10 cellular contexts compared by ENCODE assay signal in the genomic region with DNA sequence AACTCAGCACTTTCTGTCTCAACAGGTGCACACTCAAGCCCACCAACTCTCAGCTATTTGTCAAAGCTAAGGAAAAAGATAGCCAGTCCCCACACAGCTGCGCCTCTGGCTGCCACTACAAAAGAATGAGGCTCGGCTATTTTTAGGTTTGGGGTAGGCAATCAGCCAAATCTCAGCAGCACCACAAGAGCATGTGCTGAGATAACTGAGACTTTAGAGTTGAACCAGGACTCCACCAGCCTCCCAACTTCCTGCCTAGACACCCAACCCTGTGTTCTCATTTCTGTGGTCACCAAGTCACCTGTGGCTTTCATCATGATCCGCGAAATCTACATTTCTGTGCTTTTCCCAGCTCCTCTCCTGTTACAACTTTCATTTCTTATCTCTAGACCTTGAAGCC. TPM values are rescaled to one million over a fixed set of nuclear protein-coding genes. Genes with fewer than 3 reads are reported as not detected.
A peak's percentile ranks its signal among the peaks of the same experiment; 100 is the strongest.
DNase-seq lines count a peak whose midpoint lies in the region; ATAC-seq and TF ChIP-seq lines count a peak whose summit lies in the region.
"Had no signal": no experiment of that assay in that cellular context is flagged by ENCODE, and none has a peak within 500 bp of the region (broad histone marks: within the 10 kb centered on the region; RNA-seq: fewer than 3 reads in every experiment).

No MANE protein-coding gene starts in this region.

- H3K4me3 ChIP-seq in brain microvascular endothelial cell (ENCODE audit: low read depth, low read length) (no peak overlapping the region), aorta (ENCODE audit: low read length in 2 of 2) (no peak overlapping the region)

- H3K4me1 ChIP-seq in aorta (ENCODE audit: control insufficient read depth in 1 of 2, insufficient read depth in 2 of 2, low read length in 2 of 2): no peaks in the 10 kb centered on the region

- no peak overlapping the region for H3K27ac ChIP-seq in brain microvascular endothelial cell
- H3K27ac ChIP-seq in aorta (ENCODE audit: low read depth in 1 of 2, low read length in 2 of 2): peak overlapping the region in 1 of 2 donors; percentile 57

- H3K36me3 ChIP-seq in brain microvascular endothelial cell (replicated peaks): no peaks in the 10 kb centered on the region
- no peaks in the 10 kb centered on the region for H3K36me3 ChIP-seq in aorta (ENCODE audit: control insufficient read depth in 1 of 2, insufficient read depth in 2 of 2, low read length in 1 of 2)

- intact Hi-C loops in Right ventricle myocardium superior (cut with DNase I) (no loop called here), cardiac septum (cut with DNase I) (no loop called here), aorta (cut with DNase I) (no loop called here)

- 1 to 20% methylated on average over 4 of the region's 4 CpGs for WGBS in aorta, 2 donors

- DNase-seq in Right ventricle myocardium superior: peak; percentile 39
- DNase-seq in cardiac septum (ENCODE audit: low spot score): no peak
- DNase-seq in brain microvascular endothelial cell: peak; percentile 77
- DNase-seq in medulla oblongata (ENCODE audit: extremely low spot score): peak; percentile 19
- peak; percentile 34 to 52 for DNase-seq in aorta
- DNase-seq in NCI-H774 (lab: John Stamatoyannopoulos, UW): no peak
- DNase-seq: small intestine; stimulated activated naive CD4-positive, alpha-beta T cell treated with Interleukin-2 at 50 U/mL for 16 hours had no signal

- ATAC-seq in Right ventricle myocardium superior (ENCODE audit: poor library complexity): peak; percentile 90
- ATAC-seq in aorta (ENCODE audit: low FRiP score): peak; percentile 52
- no peak for ATAC-seq in GM18868 (IDR thresholded peaks at IDR 0.05; ENCODE audit: unreplicated experiment)
- no peak for ATAC-seq in HG03175 (IDR thresholded peaks at IDR 0.05; ENCODE audit: unreplicated experiment)

- no peaks in the 10 kb centered on the region for H3K9me3 ChIP-seq in aorta (ENCODE audit: control insufficient read depth, low read length)

- H3K27me3 ChIP-seq in brain microvascular endothelial cell (replicated peaks) (no peaks in the 10 kb centered on the region), aorta (ENCODE audit: control insufficient read depth in 1 of 2, insufficient read depth in 2 of 2, low read length in 1 of 2) (no peaks in the 10 kb centered on the region)

- no peak for TF ChIP-seq CTCF in brain microvascular endothelial cell (IDR thresholded peaks at IDR 0.05; ENCODE audit: low read depth, low read length, missing control alignments)

- in situ Hi-C loops in brain microvascular endothelial cell (cut with HindIII; ENCODE audit: low pct_ligation_motif_present, low sequenced_read_pairs): no loop called here

RNA-seq across cellular contexts. Expression of a gene that starts 28.0 kb away (rescaled TPM):
- total RNA-seq in Right ventricle myocardium superior (135 TPM), cardiac septum (256 TPM), aorta (100 to 1,000 TPM; 175 to 260 TPM)
- 10 to 100 TPM; 19.9 to 47.8 TPM for polyA plus RNA-seq in aorta

Comparison
In these comparisons a context has a peak if more than half of its experiments do, and no peak if none do; other contexts are left out.
1. DNase-seq: peak in Right ventricle myocardium superior (single experiment), brain microvascular endothelial cell (single experiment), medulla oblongata (single experiment) and aorta (2 of 2); none in cardiac septum (single experiment) and NCI-H774 (single experiment).
2. ATAC-seq: peak in Right ventricle myocardium superior (single experiment) and aorta (single experiment); none in GM18868 (single experiment) and HG03175 (single experiment).